In genomic region chr17:43927101-43927935, GRCh38 we compare ENCODE assay signal across 10 cellular contexts. TPM values are rescaled to one million over a fixed set of nuclear protein-coding genes. Genes with fewer than 3 reads are reported as not detected.
A peak's percentile ranks its signal among the peaks of the same experiment; 100 is the strongest.
DNase-seq lines count a peak whose midpoint lies in the region; ATAC-seq and TF ChIP-seq lines count a peak whose summit lies in the region.
"Had no signal": no experiment of that assay in that cellular context is flagged by ENCODE, and none has a peak within 500 bp of the region (broad histone marks: within the 10 kb centered on the region; RNA-seq: fewer than 3 reads in every experiment).

No MANE protein-coding gene starts in this region.

- H3K4me1 Mint-ChIP-seq in endothelial cell (ENCODE audit: unreplicated experiment) = peaks cover 10% of the 10 kb centered on the region

- intact Hi-C loops in PC-9 (cut with micrococcal nuclease; ENCODE audit: unreplicated experiment) = no loop called here

- H2AFZ ChIP-seq in neural cell (ENCODE audit: low read depth, low read length) (no peak overlapping the region), PC-9 (no peak overlapping the region)

- H4K20me1 ChIP-seq in neural cell (ENCODE audit: insufficient read depth) (no peaks in the 10 kb centered on the region), PC-9 (ENCODE audit: insufficient read depth) (no peaks in the 10 kb centered on the region)

- no peaks in the 10 kb centered on the region for H3K9me3 Mint-ChIP-seq in endothelial cell (ENCODE audit: unreplicated experiment)

- H3K9ac ChIP-seq in neural cell (ENCODE audit: low read length) = no peak overlapping the region

- H3K27ac Mint-ChIP-seq in endothelial cell (ENCODE audit: unreplicated experiment) = no peak overlapping the region
- H3K27ac Mint-ChIP-seq: H9 had no signal

- TF ChIP-seq EP300 in neural cell (conservative IDR thresholded peaks at IDR 0.05; ENCODE audit: poor library complexity, severe bottlenecking) = no peak

- CTCF ChIA-PET in PC-9 (lab: Charles Lee) = interaction anchor here (0.7 kb wide), 1 partner anchor 84 kb away, joined by 4 read pairs; no protein-coding TSS in a partner anchor

- H3K27me3 ChIP-seq in neural cell (ENCODE audit: insufficient read depth, low read depth, low read length) (peaks cover 20% of the 10 kb centered on the region), PC-9 (ENCODE audit: insufficient read depth, low read depth) (peaks cover 13% of the 10 kb centered on the region)

- H3K4me2 ChIP-seq in neural cell (ENCODE audit: low read length) (no peak overlapping the region), PC-9 (no peak overlapping the region)

- POLR2A ChIA-PET in PC-9 (lab: Charles Lee; ENCODE audit: unreplicated experiment) = no interaction called here

- no peaks in the 10 kb centered on the region for H3K9me3 ChIP-seq in neural cell (ENCODE audit: low read length)
- no peaks in the 10 kb centered on the region for H3K9me3 ChIP-seq in PC-9 (ENCODE audit: insufficient read depth, low read depth)

- peak overlapping the region; percentile 86 for H3K4me3 Mint-ChIP-seq in endothelial cell (ENCODE audit: unreplicated experiment)

- TF ChIP-seq RAD21 in neural cell (conservative IDR thresholded peaks at IDR 0.05) = no peak

- no peak overlapping the region for H3K27ac ChIP-seq in neural cell (ENCODE audit: low read length)
- H3K27ac ChIP-seq in PC-9 = no peak overlapping the region
- H3K27ac ChIP-seq: epithelial cell of prostate had no signal

- H3K4me1 ChIP-seq in PC-9 (replicated peaks; ENCODE audit: insufficient read depth) = no peaks in the 10 kb centered on the region

- H3K79me2 ChIP-seq in neural cell (replicated peaks; ENCODE audit: insufficient read depth, low read length) (no peaks in the 10 kb centered on the region), PC-9 (ENCODE audit: low read depth) (no peaks in the 10 kb centered on the region)

- H3K36me3 ChIP-seq in neural cell (ENCODE audit: insufficient read depth, low read length) = no peaks in the 10 kb centered on the region
- H3K36me3 ChIP-seq in PC-9 (ENCODE audit: low read depth) = no peaks in the 10 kb centered on the region

- H3K27me3 Mint-ChIP-seq in endothelial cell (ENCODE audit: unreplicated experiment) = peaks cover 8% of the 10 kb centered on the region

- DNase-seq in AG20443 (ENCODE audit: low spot score) (peak; percentile 39), NCI-H69 (lab: John Stamatoyannopoulos, UW) (peak; percentile 53), endothelial cell (ENCODE audit: low spot score) (no peak), occipital lobe (lab: John Stamatoyannopoulos, UW) (no peak), PC-9 (no peak), NCI-H774 (lab: John Stamatoyannopoulos, UW) (no peak)
- DNase-seq: H9 had no signal

- BruUV-seq in PC-9 (replicated peaks; lab: Mats Ljungman, UMichigan) = no TSS peak

- H3F3A ChIP-seq in neural cell (ENCODE audit: insufficient read depth, low read length, poor library complexity, severe bottlenecking) (no peaks in the 10 kb centered on the region), PC-9 (ENCODE audit: insufficient read depth, low read depth) (no peaks in the 10 kb centered on the region)

- no peak for ATAC-seq in HG02840 (IDR thresholded peaks at IDR 0.05; ENCODE audit: low FRiP score, unreplicated experiment)

- H3K9me2 ChIP-seq in neural cell (ENCODE audit: insufficient read depth, low read length) (no peaks in the 10 kb centered on the region), PC-9 (ENCODE audit: insufficient read depth) (no peaks in the 10 kb centered on the region)

- H3K36me3 Mint-ChIP-seq in endothelial cell (ENCODE audit: low read depth, unreplicated experiment) = no peaks in the 10 kb centered on the region

- TF ChIP-seq CTCF in endothelial cell (IDR thresholded peaks at IDR 0.05; ENCODE audit: unreplicated experiment) (no peak), neural cell (IDR thresholded peaks at IDR 0.05; ENCODE audit: poor library complexity, severe bottlenecking) (no peak), PC-9 (conservative IDR thresholded peaks at IDR 0.05) (no peak)

- H3K4me3 ChIP-seq in neural cell (ENCODE audit: low read length) (peak overlapping the region; percentile 31), PC-9 (no peak overlapping the region)

TF ChIP-seq in neural cell, 6 proteins besides CTCF, POLR2A, EP300 and RAD21:
- TF ChIP-seq TAF1 (IDR thresholded peaks at IDR 0.05; ENCODE audit: low read depth) (no peak), MXI1 (conservative IDR thresholded peaks at IDR 0.05; ENCODE audit: poor library complexity, severe bottlenecking) (no peak), POLR2AphosphoS5 (IDR thresholded peaks at IDR 0.05) (no peak), EZH2 (IDR thresholded peaks at IDR 0.05; ENCODE audit: borderline replicate concordance, insufficient read depth, low read length, poor library complexity, severe bottlenecking) (no peak), REST (IDR thresholded peaks at IDR 0.05; ENCODE audit: borderline replicate concordance) (no peak), SMC3 (conservative IDR thresholded peaks at IDR 0.05; ENCODE audit: poor library complexity) (no peak)

RNA-seq across cellular contexts. Expression of gene PPY, which starts 15.0 kb away (rescaled TPM):
- total RNA-seq in endothelial cell (ENCODE audit: unreplicated experiment) (not detected), occipital lobe (not detected), PC-9 (2021) (not detected in 2 replicates)
- polyA plus RNA-seq in neural cell = not detected in 2 replicates
- polyA minus RNA-seq in neural cell = not detected in 2 replicates
- total RNA-seq: H9 had no signal

RNA-seq across cellular contexts. Expression of gene MPP2, which starts 20.0 kb away (rescaled TPM):
- total RNA-seq in endothelial cell (ENCODE audit: unreplicated experiment) (8.4 TPM), occipital lobe (14.2 TPM), PC-9 (2021) (5.6 and 8.6 TPM in 2 replicates)
- polyA plus RNA-seq in neural cell = 25.5 and 34.3 TPM in 2 replicates
- polyA minus RNA-seq in neural cell = 52.6 and 56.7 TPM in 2 replicates

RNA-seq across cellular contexts. Expression of gene PYY, which starts 26.4 kb away (rescaled TPM):
- total RNA-seq in endothelial cell (ENCODE audit: unreplicated experiment) (not detected), occipital lobe (not detected), PC-9 (2021) (not detected in 2 replicates)
- not detected in 2 replicates for polyA plus RNA-seq in neural cell
- not detected in 2 replicates for polyA minus RNA-seq in neural cell

Comparison
In these comparisons a context has a peak if more than half of its experiments do, and no peak if none do; other contexts are left out.
1. DNase-seq: peak in AG20443 (single experiment) and NCI-H69 (single experiment); none in endothelial cell (single experiment), occipital lobe (single experiment), PC-9 (0 of 2) and NCI-H774 (single experiment).